ENCODE assay signal across 1 cellular context in the genomic region with DNA sequence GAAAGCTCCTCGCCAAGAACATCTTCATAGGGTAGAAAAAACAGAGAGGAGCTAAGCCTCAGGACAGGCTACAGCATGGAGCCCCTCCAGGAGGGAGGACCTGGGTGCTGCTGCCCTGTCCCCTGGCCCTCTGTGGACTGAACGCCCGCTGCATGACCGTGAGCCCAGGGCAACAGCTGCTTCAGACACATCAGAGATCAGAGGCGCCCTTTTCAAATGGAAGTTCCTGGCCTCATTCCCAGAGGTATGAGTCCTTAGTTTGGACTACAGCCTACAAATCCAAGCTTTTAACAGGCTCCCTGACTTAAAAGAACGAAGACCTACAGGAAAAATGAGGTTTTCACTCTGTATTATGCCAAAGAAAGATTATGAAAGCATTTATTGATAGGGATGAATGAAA.
A peak's percentile ranks its signal among the peaks of the same experiment; 100 is the strongest.
TF ChIP-seq lines count a peak whose summit lies in the region.

No MANE protein-coding gene starts in this region.

TF ChIP-seq in HCT116, 20 proteins besides CTCF, POLR2A, EP300 and RAD21:
- TF ChIP-seq EZH2phosphoT487 (IDR thresholded peaks at IDR 0.05; ENCODE audit: borderline replicate concordance) (no peak), EGR1 (IDR thresholded peaks at IDR 0.05; ENCODE audit: low read depth) (no peak), CBX3 (IDR thresholded peaks at IDR 0.05; ENCODE audit: low read depth) (0 out of 2 replicates have a peak, but pooled peaks have one; percentile 40), SIN3A (IDR thresholded peaks at IDR 0.05; ENCODE audit: low read depth) (no peak), ZBTB33 (IDR thresholded peaks at IDR 0.05; ENCODE audit: extremely low read depth, insufficient replicate concordance, low read length) (no peak), YY1 (IDR thresholded peaks at IDR 0.05; ENCODE audit: extremely low read depth, insufficient replicate concordance, low read depth, low read length) (no peak), SRF (IDR thresholded peaks at IDR 0.05; ENCODE audit: low read depth) (no peak), TCF7L2 (IDR thresholded peaks at IDR 0.05; ENCODE audit: borderline replicate concordance, extremely low read depth, insufficient read depth, insufficient read length) (no peak), ZFX (IDR thresholded peaks at IDR 0.05) (no peak), FOSL1 (IDR thresholded peaks at IDR 0.05; ENCODE audit: low read depth) (peak; percentile 19; the same call in 1 of the 2 replicates), SP1 (IDR thresholded peaks at IDR 0.05; ENCODE audit: low read depth) (peak; percentile 39; the same call in 1 of the 2 replicates), ATF3 (IDR thresholded peaks at IDR 0.05) (no peak), ZNF274 (IDR thresholded peaks at IDR 0.05; ENCODE audit: low read depth, low read length) (no peak), POLR2AphosphoS5 (IDR thresholded peaks at IDR 0.05; ENCODE audit: low read depth, low read length) (no peak), EZH2 (IDR thresholded peaks at IDR 0.05) (no peak), JUND (IDR thresholded peaks at IDR 0.05) (peak; percentile 41), MAX (IDR thresholded peaks at IDR 0.05) (0 out of 2 replicates have a peak, but pooled peaks have one; percentile 23), CEBPB (IDR thresholded peaks at IDR 0.05; ENCODE audit: low read depth) (peak; percentile 32; the same call in 1 of the 2 replicates)
- TF ChIP-seq, protein P1, sequence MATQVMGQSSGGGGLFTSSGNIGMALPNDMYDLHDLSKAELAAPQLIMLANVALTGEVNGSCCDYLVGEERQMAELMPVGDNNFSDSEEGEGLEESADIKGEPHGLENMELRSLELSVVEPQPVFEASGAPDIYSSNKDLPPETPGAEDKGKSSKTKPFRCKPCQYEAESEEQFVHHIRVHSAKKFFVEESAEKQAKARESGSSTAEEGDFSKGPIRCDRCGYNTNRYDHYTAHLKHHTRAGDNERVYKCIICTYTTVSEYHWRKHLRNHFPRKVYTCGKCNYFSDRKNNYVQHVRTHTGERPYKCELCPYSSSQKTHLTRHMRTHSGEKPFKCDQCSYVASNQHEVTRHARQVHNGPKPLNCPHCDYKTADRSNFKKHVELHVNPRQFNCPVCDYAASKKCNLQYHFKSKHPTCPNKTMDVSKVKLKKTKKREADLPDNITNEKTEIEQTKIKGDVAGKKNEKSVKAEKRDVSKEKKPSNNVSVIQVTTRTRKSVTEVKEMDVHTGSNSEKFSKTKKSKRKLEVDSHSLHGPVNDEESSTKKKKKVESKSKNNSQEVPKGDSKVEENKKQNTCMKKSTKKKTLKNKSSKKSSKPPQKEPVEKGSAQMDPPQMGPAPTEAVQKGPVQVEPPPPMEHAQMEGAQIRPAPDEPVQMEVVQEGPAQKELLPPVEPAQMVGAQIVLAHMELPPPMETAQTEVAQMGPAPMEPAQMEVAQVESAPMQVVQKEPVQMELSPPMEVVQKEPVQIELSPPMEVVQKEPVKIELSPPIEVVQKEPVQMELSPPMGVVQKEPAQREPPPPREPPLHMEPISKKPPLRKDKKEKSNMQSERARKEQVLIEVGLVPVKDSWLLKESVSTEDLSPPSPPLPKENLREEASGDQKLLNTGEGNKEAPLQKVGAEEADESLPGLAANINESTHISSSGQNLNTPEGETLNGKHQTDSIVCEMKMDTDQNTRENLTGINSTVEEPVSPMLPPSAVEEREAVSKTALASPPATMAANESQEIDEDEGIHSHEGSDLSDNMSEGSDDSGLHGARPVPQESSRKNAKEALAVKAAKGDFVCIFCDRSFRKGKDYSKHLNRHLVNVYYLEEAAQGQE (IDR thresholded peaks at IDR 0.05; ENCODE audit: low read depth): no peak
